ENCODE assay signal across 7 cellular contexts in the genomic region with DNA sequence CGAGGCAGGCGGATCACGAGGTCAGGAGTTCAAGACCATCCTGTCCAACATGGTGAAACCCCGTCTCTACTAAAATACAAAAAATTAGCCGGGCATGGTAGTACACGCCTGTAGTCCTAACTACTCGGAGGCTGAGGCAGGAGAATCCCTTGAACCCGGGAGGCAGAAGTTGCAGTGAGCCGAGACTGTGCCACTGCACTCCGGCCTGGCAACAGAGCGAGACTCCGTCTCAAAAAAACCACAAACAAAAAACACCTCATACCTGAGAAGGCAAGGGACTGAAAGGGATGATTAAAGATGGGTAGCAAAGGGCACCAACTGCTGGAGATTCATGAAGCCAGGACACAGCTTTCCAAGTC. TPM values are rescaled to one million over a fixed set of nuclear protein-coding genes. Genes with fewer than 3 reads are reported as not detected.
"Had no signal": no experiment of that assay in that cellular context is flagged by ENCODE, and none has a peak within 500 bp of the region (broad histone marks: within the 10 kb centered on the region; RNA-seq: fewer than 3 reads in every experiment).

No MANE protein-coding gene starts in this region.

RNA-seq across cellular contexts. Expression of a gene that starts 6.3 kb away (rescaled TPM):
- total RNA-seq: activated B cell treated with CpG ODN at 0.5 μM for 24 hours; activated CD8-positive, alpha-beta T cell treated with anti-CD3 and anti-CD28 coated beads for 36 hours; SK-MEL-5; upper lobe of right lung had no signal

RNA-seq across cellular contexts. Expression of a gene that starts 59.6 kb away (rescaled TPM):
- total RNA-seq: fibroblast of lung, SK-MEL-5, skeletal muscle tissue, suprapubic skin had no signal
